1 cellular context compared by ENCODE assay signal in genomic region chr10:61815505-61815904, GRCh38.
A peak's percentile ranks its signal among the peaks of the same experiment; 100 is the strongest.
TF ChIP-seq lines count a peak whose summit lies in the region.

No MANE protein-coding gene starts in this region.

TF ChIP-seq in HEK293, 187 proteins besides CTCF, POLR2A, EP300 and RAD21 (continued from another document):
- no peak for TF ChIP-seq ZNF280C (tag by site-specific recombination; IDR thresholded peaks at IDR 0.05)
- TF ChIP-seq ZNF280D (tag by site-specific recombination; IDR thresholded peaks at IDR 0.05): no peak
- TF ChIP-seq ZNF138 (tag by site-specific recombination; IDR thresholded peaks at IDR 0.05; ENCODE audit: borderline replicate concordance): no peak
- TF ChIP-seq ZNF157 (tag by site-specific recombination; IDR thresholded peaks at IDR 0.05): no peak
- no peak for TF ChIP-seq RBAK (tag by site-specific recombination; IDR thresholded peaks at IDR 0.05)
- TF ChIP-seq ZSCAN5A (tag by site-specific recombination; IDR thresholded peaks at IDR 0.05): no peak
- 0 out of 2 replicates have a peak, but pooled peaks have one; percentile 43 for TF ChIP-seq HIC1 (tag by site-specific recombination; IDR thresholded peaks at IDR 0.05)
- TF ChIP-seq ZBTB8A (tag by site-specific recombination; IDR thresholded peaks at IDR 0.05): no peak
- no peak for TF ChIP-seq ZNF175 (tag by site-specific recombination; IDR thresholded peaks at IDR 0.05)
- no peak for TF ChIP-seq ZNF501 (tag by site-specific recombination; IDR thresholded peaks at IDR 0.05)
- TF ChIP-seq ZNF529 (tag by site-specific recombination; IDR thresholded peaks at IDR 0.05; ENCODE audit: insufficient replicate concordance): no peak
- TF ChIP-seq ZNF521 (tag by site-specific recombination; IDR thresholded peaks at IDR 0.05): no peak
- no peak for TF ChIP-seq ZNF394 (tag by site-specific recombination; IDR thresholded peaks at IDR 0.05; ENCODE audit: borderline replicate concordance)
- no peak for TF ChIP-seq KLF7 (tag by site-specific recombination; IDR thresholded peaks at IDR 0.05; ENCODE audit: borderline replicate concordance)
- TF ChIP-seq FEZF1 (tag by site-specific recombination; IDR thresholded peaks at IDR 0.05): peak; percentile 82
- TF ChIP-seq ZNF776 (tag by site-specific recombination; IDR thresholded peaks at IDR 0.05; ENCODE audit: borderline replicate concordance): 0 out of 2 replicates have a peak, but pooled peaks have one; percentile 50
- TF ChIP-seq ZNF558 (tag by site-specific recombination; IDR thresholded peaks at IDR 0.05): peak; percentile 81
- TF ChIP-seq TSHZ1 (tag by site-specific recombination; IDR thresholded peaks at IDR 0.05; ENCODE audit: borderline replicate concordance): no peak
- TF ChIP-seq ZBTB6 (tag by site-specific recombination; IDR thresholded peaks at IDR 0.05): no peak
- TF ChIP-seq ZNF19 (tag by site-specific recombination; IDR thresholded peaks at IDR 0.05; ENCODE audit: low read depth): no peak
- no peak for TF ChIP-seq ZNF530 (tag by site-specific recombination; IDR thresholded peaks at IDR 0.05; ENCODE audit: low read depth)
- no peak for TF ChIP-seq ZNF704 (tag by site-specific recombination; IDR thresholded peaks at IDR 0.05)
- TF ChIP-seq TCF7L2 (IDR thresholded peaks at IDR 0.05; ENCODE audit: borderline replicate concordance, low read depth, low read length): no peak
- no peak for TF ChIP-seq HOXA7 (CRISPR knock-in tag; IDR thresholded peaks at IDR 0.05; ENCODE audit: borderline replicate concordance)
- TF ChIP-seq ZNF174 (tag by site-specific recombination; IDR thresholded peaks at IDR 0.05): no peak
- TF ChIP-seq MYNN (tag by site-specific recombination; IDR thresholded peaks at IDR 0.05; ENCODE audit: borderline replicate concordance): no peak
- TF ChIP-seq ZNF76 (tag by site-specific recombination; IDR thresholded peaks at IDR 0.05; ENCODE audit: borderline replicate concordance, low read depth): no peak
- no peak for TF ChIP-seq ZNF629 (tag by site-specific recombination; IDR thresholded peaks at IDR 0.05)
- TF ChIP-seq ZNF18 (tag by site-specific recombination; IDR thresholded peaks at IDR 0.05): no peak
- no peak for TF ChIP-seq AEBP2 (tag by site-specific recombination; IDR thresholded peaks at IDR 0.05; ENCODE audit: borderline replicate concordance)
- TF ChIP-seq MZF1 (tag by site-specific recombination; IDR thresholded peaks at IDR 0.05; ENCODE audit: borderline replicate concordance): no peak
- no peak for TF ChIP-seq ZNF549 (tag by site-specific recombination; IDR thresholded peaks at IDR 0.05)
- no peak for TF ChIP-seq ZNF610 (tag by site-specific recombination; IDR thresholded peaks at IDR 0.05; ENCODE audit: borderline replicate concordance)
- no peak for TF ChIP-seq GLI4 (tag by site-specific recombination; IDR thresholded peaks at IDR 0.05)
- no peak for TF ChIP-seq ZNF488 (tag by site-specific recombination; IDR thresholded peaks at IDR 0.05)
- TF ChIP-seq ZNF404 (tag by site-specific recombination; IDR thresholded peaks at IDR 0.05): no peak
